8 cellular contexts compared by ENCODE assay signal in the genomic region with DNA sequence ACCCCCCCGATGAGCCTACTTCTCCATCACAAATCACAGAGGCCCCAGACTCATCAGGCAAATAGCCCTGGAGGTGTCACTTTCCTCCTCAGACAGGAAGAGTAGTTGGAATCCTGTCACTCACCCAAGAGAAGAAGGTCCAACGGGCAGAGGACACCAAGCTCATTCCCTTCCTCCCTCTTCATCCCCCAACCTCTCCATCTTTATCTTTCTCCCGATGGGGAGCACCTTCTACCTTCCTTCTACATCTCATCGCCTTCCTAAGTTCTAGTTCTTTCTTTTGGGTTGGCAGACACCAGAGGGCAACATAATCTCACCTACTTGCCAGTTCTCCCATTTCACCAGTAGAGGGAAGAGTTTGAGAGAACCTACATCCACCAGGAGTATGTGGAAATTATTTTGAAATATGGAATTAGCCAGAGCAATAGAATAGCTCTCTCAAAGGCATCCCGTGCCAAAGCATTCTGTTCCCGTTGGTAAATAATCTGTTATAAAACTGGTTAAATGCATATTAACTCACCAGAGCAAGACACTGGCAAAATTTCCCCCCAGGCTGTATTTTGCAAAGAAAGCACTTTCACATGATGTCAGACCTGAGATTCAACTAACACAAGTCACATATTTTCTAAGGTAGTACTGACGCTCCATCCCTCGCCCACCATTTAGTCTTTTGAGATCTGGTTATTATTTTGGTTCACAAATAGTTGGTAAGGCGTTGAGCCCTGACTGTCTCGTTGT. TPM values are rescaled to one million over a fixed set of nuclear protein-coding genes. Genes with fewer than 3 reads are reported as not detected.
DNase-seq lines count a peak whose midpoint lies in the region; ATAC-seq and TF ChIP-seq lines count a peak whose summit lies in the region.

No MANE protein-coding gene starts in this region.

- no peak overlapping the region for H3K27ac ChIP-seq in CD8-positive, alpha-beta T cell (ENCODE audit: low read depth, low read length)
- no peak overlapping the region for H3K27ac ChIP-seq in ascending aorta
- H3K27ac ChIP-seq in hepatocyte: no peak overlapping the region

- peaks cover 11% of the 10 kb centered on the region for H3K4me1 Mint-ChIP-seq in CD8-positive, alpha-beta T cell (ENCODE audit: low read depth)
- H3K4me1 Mint-ChIP-seq in stimulated activated effector memory CD8-positive, alpha-beta T cell treated with anti-CD3 and anti-CD28 coated beads, Interleukin-12 subunit alpha, Interleukin-12 subunit beta, amount 100 ng/mL, for 72 hours: peaks cover 23% of the 10 kb centered on the region

- no peak overlapping the region for H3K4me2 ChIP-seq in hepatocyte

- intact Hi-C loops in CD8-positive, alpha-beta T cell (cut with DNase I, micrococcal nuclease): loop anchor here (1.0 kb wide), 3 partner anchors 260 to 599 kb away; no protein-coding TSS in a partner anchor
- intact Hi-C loops in ascending aorta (cut with DNase I): loop anchor here (2.0 to 5.0 kb wide), 2 partner anchors 318 to 596 kb away; no protein-coding TSS in a partner anchor

- no peaks in the 10 kb centered on the region for H3K79me2 ChIP-seq in hepatocyte

- H3K27ac Mint-ChIP-seq in CD8-positive, alpha-beta T cell: no peak overlapping the region
- H3K27ac Mint-ChIP-seq in stimulated activated effector memory CD8-positive, alpha-beta T cell treated with anti-CD3 and anti-CD28 coated beads, Interleukin-12 subunit alpha, Interleukin-12 subunit beta, amount 100 ng/mL, for 72 hours: no peak overlapping the region

- CTCF ChIA-PET in CD8-positive, alpha-beta T cell (lab: Charles Lee): interaction anchor here (0.7 to 5.4 kb wide), 28 partner anchors 9 to 657 kb away, joined by 3 to 47 read pairs (median 4); no protein-coding TSS in a partner anchor

- no peaks in the 10 kb centered on the region for H3K9me2 ChIP-seq in hepatocyte (replicated peaks; ENCODE audit: insufficient read depth)

- H3K36me3 Mint-ChIP-seq in CD8-positive, alpha-beta T cell: no peaks in the 10 kb centered on the region
- no peaks in the 10 kb centered on the region for H3K36me3 Mint-ChIP-seq in stimulated activated effector memory CD8-positive, alpha-beta T cell treated with anti-CD3 and anti-CD28 coated beads, Interleukin-12 subunit alpha, Interleukin-12 subunit beta, amount 100 ng/mL, for 72 hours

- peak; percentile 83 for TF ChIP-seq CTCF in CD8-positive, alpha-beta T cell (IDR thresholded peaks at IDR 0.05)
- TF ChIP-seq CTCF in ascending aorta (IDR thresholded peaks at IDR 0.05): peak; percentile 57 to 74 (median 61)
- peak; percentile 94 for TF ChIP-seq CTCF in hepatocyte (IDR thresholded peaks at IDR 0.05; ENCODE audit: poor library complexity)

- H3K9me3 Mint-ChIP-seq in CD8-positive, alpha-beta T cell: no peaks in the 10 kb centered on the region
- no peaks in the 10 kb centered on the region for H3K9me3 Mint-ChIP-seq in stimulated activated effector memory CD8-positive, alpha-beta T cell treated with anti-CD3 and anti-CD28 coated beads, Interleukin-12 subunit alpha, Interleukin-12 subunit beta, amount 100 ng/mL, for 72 hours

- H3K4me3 Mint-ChIP-seq in CD8-positive, alpha-beta T cell: no peak overlapping the region
- H3K4me3 Mint-ChIP-seq in stimulated activated effector memory CD8-positive, alpha-beta T cell treated with anti-CD3 and anti-CD28 coated beads, Interleukin-12 subunit alpha, Interleukin-12 subunit beta, amount 100 ng/mL, for 72 hours: no peak overlapping the region

- H3K27me3 ChIP-seq in CD8-positive, alpha-beta T cell (ENCODE audit: insufficient read depth, low read length): no peaks in the 10 kb centered on the region
- no peaks in the 10 kb centered on the region for H3K27me3 ChIP-seq in ascending aorta
- H3K27me3 ChIP-seq in hepatocyte: peaks cover 15% of the 10 kb centered on the region

- ATAC-seq in CD8-positive, alpha-beta T cell: peak; percentile 86
- peak; percentile 87 for ATAC-seq in GM18508 (IDR thresholded peaks at IDR 0.05; ENCODE audit: insufficient read depth, unreplicated experiment)
- peak; percentile 76 for ATAC-seq in HG03280 (IDR thresholded peaks at IDR 0.05; ENCODE audit: unreplicated experiment)
- ATAC-seq in stimulated activated effector memory CD8-positive, alpha-beta T cell treated with anti-CD3 and anti-CD28 coated beads, Interleukin-12 subunit alpha, Interleukin-12 subunit beta, amount 100 ng/mL, for 72 hours: peak; percentile 66
- ATAC-seq in HG03439 (IDR thresholded peaks at IDR 0.05; ENCODE audit: unreplicated experiment): no peak

- DNase-seq in CD8-positive, alpha-beta T cell: no peak
- DNase-seq in NCI-H460 (ENCODE audit: extremely low read depth, low read depth): peak; percentile 70
- DNase-seq in ascending aorta (ENCODE audit: low spot score in 2 of 2): no peak
- DNase-seq in hepatocyte (ENCODE audit: low spot score): peak; percentile 74
- peak in 1 of 2 donors; percentile 51 for DNase-seq in stimulated activated effector memory CD8-positive, alpha-beta T cell treated with anti-CD3 and anti-CD28 coated beads, Interleukin-12 subunit alpha, Interleukin-12 subunit beta, amount 100 ng/mL, for 72 hours (ENCODE audit: low spot score in 2 of 2)

- H3K9me3 ChIP-seq in CD8-positive, alpha-beta T cell (ENCODE audit: low read length): no peaks in the 10 kb centered on the region
- H3K9me3 ChIP-seq in ascending aorta (no peaks in the 10 kb centered on the region), hepatocyte (ENCODE audit: low read depth) (no peaks in the 10 kb centered on the region)

- POLR2A ChIA-PET in CD8-positive, alpha-beta T cell (lab: Charles Lee): interaction anchor here (0.6 kb wide), 1 partner anchor 64 kb away, joined by 3 read pairs; no protein-coding TSS in a partner anchor

- H3K36me3 ChIP-seq in CD8-positive, alpha-beta T cell (ENCODE audit: insufficient read depth, low read length): no peaks in the 10 kb centered on the region
- H3K36me3 ChIP-seq in ascending aorta: no peaks in the 10 kb centered on the region
- no peaks in the 10 kb centered on the region for H3K36me3 ChIP-seq in hepatocyte (replicated peaks; ENCODE audit: insufficient read depth, low read depth)

- H4K20me1 ChIP-seq in hepatocyte (ENCODE audit: insufficient read depth, poor library complexity, severe bottlenecking): no peaks in the 10 kb centered on the region

- no peak overlapping the region for H3K4me3 ChIP-seq in CD8-positive, alpha-beta T cell (ENCODE audit: low read depth, low read length)
- no peak overlapping the region for H3K4me3 ChIP-seq in ascending aorta
- H3K4me3 ChIP-seq in hepatocyte: no peak overlapping the region

- 53% methylated on average over 10 of the region's 10 CpGs for WGBS in hepatocyte (ENCODE audit: low lambda C conversion rate, missing lambda C conversion rate)

- H3K4me1 ChIP-seq in CD8-positive, alpha-beta T cell (ENCODE audit: insufficient read depth, low read length): no peaks in the 10 kb centered on the region
- H3K4me1 ChIP-seq in ascending aorta (no peaks in the 10 kb centered on the region), hepatocyte (ENCODE audit: insufficient read depth) (no peaks in the 10 kb centered on the region)

- H3K27me3 Mint-ChIP-seq in CD8-positive, alpha-beta T cell (ENCODE audit: low read depth): peaks cover 17% of the 10 kb centered on the region

- no peak overlapping the region for H2AFZ ChIP-seq in hepatocyte

RNA-seq across cellular contexts. Expression of gene ZIC5, which starts 55.0 kb away (rescaled TPM):
- not detected for total RNA-seq in CD8-positive, alpha-beta T cell
- total RNA-seq in NCI-H460 (2014; rRNA removed; shearing (Covaris generic)): 4.4 and 4.9 TPM in 2 replicates
- 1.6 and 1.8 TPM in 2 replicates for polyA plus RNA-seq in NCI-H460 (2014; cell fraction: nucleus; rRNA removed)
- not detected for total RNA-seq in ascending aorta
- 0.04 and 0.13 TPM in 2 replicates for total RNA-seq in hepatocyte
- 0.16 TPM in 1 of 2 replicates, not detected in the other for polyA plus RNA-seq in hepatocyte

Comparison
In these comparisons a context has a peak if more than half of its experiments do, and no peak if none do; other contexts are left out.
1. DNase-seq: peak in NCI-H460 (single experiment) and hepatocyte (single experiment); none in CD8-positive, alpha-beta T cell (0 of 7) and ascending aorta (0 of 2).
2. Peak in every context shown above with its lines, with median percentiles within 50 percentile points of each other: CTCF ChIP-seq.